8 cellular contexts compared by ENCODE assay signal in the genomic region with DNA sequence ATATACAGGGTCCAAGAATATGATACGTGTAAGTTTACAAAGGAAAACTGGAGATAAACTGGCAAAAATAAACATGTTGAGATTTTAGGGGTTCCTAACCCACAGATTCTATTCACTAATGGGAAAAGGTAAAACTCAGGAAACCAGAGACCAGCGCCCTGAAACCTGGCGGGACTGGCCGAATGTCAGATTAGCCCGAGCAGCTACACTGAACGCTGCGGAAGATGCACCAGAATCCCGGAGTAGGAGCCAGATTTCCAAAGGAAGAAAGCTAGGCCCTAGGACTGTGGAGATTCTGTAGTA.
DNase-seq lines count a peak whose midpoint lies in the region; ATAC-seq and TF ChIP-seq lines count a peak whose summit lies in the region.

No MANE protein-coding gene starts in this region.

- H3K36me3 ChIP-seq in mucosa of stomach (ENCODE audit: control insufficient read depth, insufficient read depth, low read length), result no peaks in the 10 kb centered on the region

- H3K27ac ChIP-seq in cingulate gyrus (ENCODE audit: low read depth, low read length), result peak overlapping the region; percentile 95

- H3K4me3 ChIP-seq in AG09309 (ENCODE audit: control insufficient read depth, low read depth, low read length) (peak overlapping the region; percentile 80), mucosa of stomach (ENCODE audit: low read length) (peak overlapping the region; percentile 85)

- no peaks in the 10 kb centered on the region for H3K9me3 ChIP-seq in mucosa of stomach (ENCODE audit: control insufficient read depth, low read length)

- H3K4me1 ChIP-seq in mucosa of stomach (ENCODE audit: control insufficient read depth, insufficient read depth, low read length), result peaks cover 9% of the 10 kb centered on the region

- peak overlapping the region; percentile 96 for H3K9ac ChIP-seq in mucosa of stomach (ENCODE audit: low read length)

- no peaks in the 10 kb centered on the region for H3K27me3 ChIP-seq in mucosa of stomach (ENCODE audit: control insufficient read depth, insufficient read depth, low read length)

- no peak for TF ChIP-seq CTCF in AG09309 (IDR thresholded peaks at IDR 0.05; ENCODE audit: control insufficient read depth, insufficient read depth, low read depth, low read length, missing control alignments)

- peak; percentile 19 for ATAC-seq in GM21381 (IDR thresholded peaks at IDR 0.05; ENCODE audit: unreplicated experiment)
- ATAC-seq in HG03575 (IDR thresholded peaks at IDR 0.05; ENCODE audit: extremely low read depth, insufficient number of reproducible peaks, low FRiP score, unreplicated experiment), result peak; percentile 15

- DNase-seq in AG09309 (ENCODE audit: low read depth) (no peak), retina (no peak), epidermal melanocyte (ENCODE audit: insufficient read length, low spot score) (no peak)
- no peak for DNase-seq in activated CD4-positive, alpha-beta T cell treated with anti-CD3 and anti-CD28 coated beads, Interleukin-2, amount 50 U/mL, for 48 hours
